Comparison of ENCODE assay signal across 8 cellular contexts in the genomic region with DNA sequence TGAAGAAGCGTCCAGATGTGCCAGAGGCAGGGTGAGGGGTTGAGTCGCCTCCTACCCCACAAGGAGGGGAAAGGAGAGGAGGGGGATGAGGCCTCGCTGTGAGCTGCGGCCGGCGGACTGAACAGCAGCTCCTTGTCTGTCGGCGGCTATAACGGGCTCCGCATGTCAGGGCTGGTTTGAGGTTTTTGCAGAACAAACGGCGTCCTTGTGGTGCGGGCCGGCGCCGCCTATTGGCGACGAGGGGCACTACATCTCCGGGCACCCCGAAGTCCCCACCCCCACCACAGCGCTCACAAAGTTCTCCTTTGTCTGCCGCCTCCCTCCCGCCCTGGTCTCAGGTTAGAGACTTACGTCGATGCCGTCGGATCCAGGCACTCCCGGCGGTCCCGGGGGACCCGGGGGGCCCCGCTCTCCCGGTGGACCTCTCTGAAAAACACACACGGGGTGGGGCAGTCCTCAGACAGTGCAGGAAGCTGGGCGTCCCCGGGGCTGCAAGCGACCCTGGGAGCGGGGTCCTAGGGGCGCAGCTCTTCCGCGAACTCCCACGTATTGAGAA. TPM values are rescaled to one million over a fixed set of nuclear protein-coding genes. Genes with fewer than 3 reads are reported as not detected.
DNase-seq lines count a peak whose midpoint lies in the region; ATAC-seq and TF ChIP-seq lines count a peak whose summit lies in the region.

No MANE protein-coding gene starts in this region.

- no peak overlapping the region for H3K4me2 ChIP-seq in neural cell (ENCODE audit: low read length)

- in situ Hi-C loops in GM18951 (cut with MboI; ENCODE audit: low sequenced_read_pairs, unreplicated experiment) = no loop called here

- TF ChIP-seq EP300 in neural cell (conservative IDR thresholded peaks at IDR 0.05; ENCODE audit: poor library complexity, severe bottlenecking) = no peak

- no peaks in the 10 kb centered on the region for H3F3A ChIP-seq in neural cell (ENCODE audit: insufficient read depth, low read length, poor library complexity, severe bottlenecking)

- H3K9ac ChIP-seq in neural cell (ENCODE audit: low read length) = peak overlapping the region; percentile 38

- no peaks in the 10 kb centered on the region for H3K79me2 ChIP-seq in neural cell (replicated peaks; ENCODE audit: insufficient read depth, low read length)

- H3K36me3 ChIP-seq in neural cell (ENCODE audit: insufficient read depth, low read length) = no peaks in the 10 kb centered on the region

- peaks cover 37% of the 10 kb centered on the region for H3K27me3 ChIP-seq in foreskin keratinocyte
- H3K27me3 ChIP-seq in neural cell (ENCODE audit: insufficient read depth, low read depth, low read length) = peaks cover 43% of the 10 kb centered on the region

- H3K9me2 ChIP-seq in neural cell (ENCODE audit: insufficient read depth, low read length) = no peaks in the 10 kb centered on the region

- H4K20me1 ChIP-seq in neural cell (ENCODE audit: insufficient read depth) = no peaks in the 10 kb centered on the region

- TF ChIP-seq POLR2A in GM18951 (IDR thresholded peaks at IDR 0.05; ENCODE audit: extremely low read depth, insufficient read depth, insufficient read length) (peak; percentile 35), Raji (IDR thresholded peaks at IDR 0.05; ENCODE audit: insufficient read depth, low read depth, low read length) (peak; percentile 75)

- peak; percentile 32 for TF ChIP-seq RAD21 in neural cell (conservative IDR thresholded peaks at IDR 0.05)

- peak; percentile 76 for ATAC-seq in foreskin keratinocyte

- H3K27ac ChIP-seq in foreskin keratinocyte (no peak overlapping the region), neural cell (ENCODE audit: low read length) (no peak overlapping the region)

- H3K4me3 ChIP-seq in AG04449 (ENCODE audit: low read depth, low read length) (peak overlapping the region; percentile 36), neural cell (ENCODE audit: low read length) (peak overlapping the region; percentile 34)

- DNase-seq in AG04449 (ENCODE audit: low read depth, low spot score) = peak; percentile 10
- peak; percentile 45 for DNase-seq in KG1 (lab: John Stamatoyannopoulos, UW)
- peak; percentile 78 for DNase-seq in activated gamma-delta T cell treated with Interleukin-2 at 50 U/mL for 16 hours
- peak; percentile 56 to 79 for DNase-seq in foreskin keratinocyte
- DNase-seq in stimulated activated naive CD4-positive, alpha-beta T cell treated with Interleukin-2 at 50 U/mL for 16 hours (lab: John Stamatoyannopoulos, UW) = peak; percentile 78

- peak; percentile 91 for TF ChIP-seq CTCF in AG04449 (IDR thresholded peaks at IDR 0.05; ENCODE audit: insufficient read depth, low read length, missing control alignments)
- peak; percentile 99 for TF ChIP-seq CTCF in foreskin keratinocyte (conservative IDR thresholded peaks at IDR 0.05)
- peak; percentile 68 for TF ChIP-seq CTCF in neural cell (IDR thresholded peaks at IDR 0.05; ENCODE audit: poor library complexity, severe bottlenecking)

- H2AFZ ChIP-seq in neural cell (ENCODE audit: low read depth, low read length) = no peak overlapping the region

- CTCF ChIA-PET in AG04449 (lab: Yijun Ruan, JAX) = interaction anchor here (0.6 to 8.0 kb wide), 68 partner anchors 8 to 1003 kb away, joined by 3 to 149 read pairs (median 4); partner anchors contain the start of genes SMAP2 and ZFP69B

- no peaks in the 10 kb centered on the region for H3K9me3 ChIP-seq in neural cell (ENCODE audit: low read length)

- POLR2A ChIA-PET in AG04449 (lab: Yijun Ruan, JAX) = no interaction called here

- no peaks in the 10 kb centered on the region for H3K4me1 ChIP-seq in foreskin keratinocyte

TF ChIP-seq in neural cell, 6 proteins besides CTCF, POLR2A, EP300 and RAD21:
- TF ChIP-seq TAF1 (IDR thresholded peaks at IDR 0.05; ENCODE audit: low read depth) = no peak
- TF ChIP-seq SMC3 (conservative IDR thresholded peaks at IDR 0.05; ENCODE audit: poor library complexity) = peak; percentile 38
TF ChIP-seq in neural cell: peak in this region for 1.

RNA-seq across cellular contexts. Expression of gene COL9A2, which starts 1.8 kb away (rescaled TPM):
- 22.6 and 40.3 TPM in 2 replicates for total RNA-seq in foreskin keratinocyte
- polyA plus RNA-seq in foreskin keratinocyte = 26.6 and 48.6 TPM in 2 replicates
- polyA plus RNA-seq in neural cell = 1.3 and 2.3 TPM in 2 replicates
- polyA minus RNA-seq in neural cell = 2.0 and 2.2 TPM in 2 replicates

RNA-seq across cellular contexts. Expression of gene ZMPSTE24, which starts 57.3 kb away (rescaled TPM):
- total RNA-seq in foreskin keratinocyte = 57.3 and 63.1 TPM in 2 replicates
- polyA plus RNA-seq in foreskin keratinocyte (22.4 and 29.7 TPM in 2 replicates), neural cell (26.9 and 32.9 TPM in 2 replicates)
- polyA minus RNA-seq in neural cell = 44.8 and 44.9 TPM in 2 replicates

RNA-seq across cellular contexts. Expression of gene SMAP2, which starts 58.2 kb away (rescaled TPM):
- 20.4 and 20.9 TPM in 2 replicates for total RNA-seq in foreskin keratinocyte
- polyA plus RNA-seq in foreskin keratinocyte (15.8 and 18.5 TPM in 2 replicates), neural cell (46.8 and 56.3 TPM in 2 replicates)
- 57.0 and 64.9 TPM in 2 replicates for polyA minus RNA-seq in neural cell

Comparison
In these comparisons a context has a peak if more than half of its experiments do, and no peak if none do; other contexts are left out.
1. DNase-seq: peak in every context shown above with its lines; median percentile 78 in activated gamma-delta T cell treated with Interleukin-2 at 50 U/mL for 16 hours; 78 in stimulated activated naive CD4-positive, alpha-beta T cell treated with Interleukin-2 at 50 U/mL for 16 hours; 68 in foreskin keratinocyte; 45 in KG1; 10 in AG04449.